Comparison of ENCODE assay signal across 1 cellular context in genomic region chr22:46770726-46771125, GRCh38.
TF ChIP-seq lines count a peak whose summit lies in the region.

No MANE protein-coding gene starts in this region.

TF ChIP-seq in HepG2, 621 proteins besides CTCF, POLR2A, EP300 and RAD21:
- TF ChIP-seq ZNF816 (CRISPR knock-in tag; IDR thresholded peaks at IDR 0.05; ENCODE audit: borderline replicate concordance) = no peak
- no peak for TF ChIP-seq TEAD3 (CRISPR knock-in tag; optimal IDR thresholded peaks at IDR 0.05; ENCODE audit: borderline replicate concordance)
- no peak for TF ChIP-seq RAD51 (IDR thresholded peaks at IDR 0.05; ENCODE audit: borderline replicate concordance)
- TF ChIP-seq SRSF1 (optimal IDR thresholded peaks at IDR 0.05; ENCODE audit: low read depth, low read length) = no peak
- TF ChIP-seq ZNF484 (CRISPR knock-in tag; IDR thresholded peaks at IDR 0.05; ENCODE audit: borderline replicate concordance, low read depth) = no peak
- no peak for TF ChIP-seq SNAI1 (CRISPR knock-in tag; IDR thresholded peaks at IDR 0.05; ENCODE audit: borderline replicate concordance)
- no peak for TF ChIP-seq ZNF329 (CRISPR knock-in tag; IDR thresholded peaks at IDR 0.05; ENCODE audit: low read depth)
- no peak for TF ChIP-seq ZSCAN25 (CRISPR knock-in tag; IDR thresholded peaks at IDR 0.05)
- TF ChIP-seq ZNF674 (CRISPR knock-in tag; IDR thresholded peaks at IDR 0.05; ENCODE audit: low read depth) = no peak
- TF ChIP-seq ZFP91 (CRISPR knock-in tag; IDR thresholded peaks at IDR 0.05; ENCODE audit: borderline replicate concordance) = no peak
